ENCODE assay signal across 1 cellular context in the genomic region with DNA sequence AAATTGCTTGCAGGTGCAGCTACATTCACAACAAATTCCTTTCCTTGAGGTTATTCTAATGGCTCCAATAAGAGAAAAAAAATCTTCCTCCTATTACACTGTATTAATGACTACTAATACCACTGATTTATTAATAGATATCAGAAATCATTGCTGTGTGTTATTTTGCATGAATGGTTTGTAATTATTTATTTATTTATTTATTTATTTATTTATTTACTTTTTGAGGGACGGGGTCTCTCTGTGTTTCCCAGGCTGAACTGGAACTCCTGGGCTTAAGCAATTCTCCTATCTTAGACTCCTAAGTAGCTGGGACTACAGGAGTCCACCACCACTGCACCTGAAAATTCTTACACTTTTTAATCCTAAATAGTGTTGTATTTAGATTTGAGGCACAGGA.
TF ChIP-seq lines count a peak whose summit lies in the region.

No MANE protein-coding gene starts in this region.

TF ChIP-seq in HEK293, 187 proteins besides CTCF, POLR2A, EP300 and RAD21 (continued from another document):
- TF ChIP-seq, protein P1, sequence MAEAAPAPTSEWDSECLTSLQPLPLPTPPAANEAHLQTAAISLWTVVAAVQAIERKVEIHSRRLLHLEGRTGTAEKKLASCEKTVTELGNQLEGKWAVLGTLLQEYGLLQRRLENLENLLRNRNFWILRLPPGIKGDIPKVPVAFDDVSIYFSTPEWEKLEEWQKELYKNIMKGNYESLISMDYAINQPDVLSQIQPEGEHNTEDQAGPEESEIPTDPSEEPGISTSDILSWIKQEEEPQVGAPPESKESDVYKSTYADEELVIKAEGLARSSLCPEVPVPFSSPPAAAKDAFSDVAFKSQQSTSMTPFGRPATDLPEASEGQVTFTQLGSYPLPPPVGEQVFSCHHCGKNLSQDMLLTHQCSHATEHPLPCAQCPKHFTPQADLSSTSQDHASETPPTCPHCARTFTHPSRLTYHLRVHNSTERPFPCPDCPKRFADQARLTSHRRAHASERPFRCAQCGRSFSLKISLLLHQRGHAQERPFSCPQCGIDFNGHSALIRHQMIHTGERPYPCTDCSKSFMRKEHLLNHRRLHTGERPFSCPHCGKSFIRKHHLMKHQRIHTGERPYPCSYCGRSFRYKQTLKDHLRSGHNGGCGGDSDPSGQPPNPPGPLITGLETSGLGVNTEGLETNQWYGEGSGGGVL (tag by site-specific recombination; IDR thresholded peaks at IDR 0.05) = no peak
- TF ChIP-seq ZNF10 (tag by site-specific recombination; IDR thresholded peaks at IDR 0.05) (no peak), ZNF394 (tag by site-specific recombination; IDR thresholded peaks at IDR 0.05; ENCODE audit: borderline replicate concordance) (peak; percentile 50; the same call in 1 of the 2 replicates), ZNF302 (tag by site-specific recombination; IDR thresholded peaks at IDR 0.05; ENCODE audit: low read depth) (no peak), ZNF202 (tag by site-specific recombination; IDR thresholded peaks at IDR 0.05; ENCODE audit: borderline replicate concordance) (peak; percentile 37; the same call in 1 of the 2 replicates), REPIN1 (tag by site-specific recombination; IDR thresholded peaks at IDR 0.05; ENCODE audit: low read depth) (no peak), ZNF140 (tag by site-specific recombination; IDR thresholded peaks at IDR 0.05) (peak; percentile 53; the same call in 1 of the 2 replicates), ZNF623 (tag by site-specific recombination; IDR thresholded peaks at IDR 0.05) (peak; percentile 28; the same call in 1 of the 2 replicates), ZBTB8A (tag by site-specific recombination; IDR thresholded peaks at IDR 0.05) (no peak), ZFP3 (tag by site-specific recombination; IDR thresholded peaks at IDR 0.05; ENCODE audit: low read depth) (no peak), ZNF548 (tag by site-specific recombination; IDR thresholded peaks at IDR 0.05) (no peak), ZNF426 (tag by site-specific recombination; IDR thresholded peaks at IDR 0.05) (peak; percentile 57), ZNF660 (tag by site-specific recombination; IDR thresholded peaks at IDR 0.05) (no peak)
- TF ChIP-seq, protein P2, sequence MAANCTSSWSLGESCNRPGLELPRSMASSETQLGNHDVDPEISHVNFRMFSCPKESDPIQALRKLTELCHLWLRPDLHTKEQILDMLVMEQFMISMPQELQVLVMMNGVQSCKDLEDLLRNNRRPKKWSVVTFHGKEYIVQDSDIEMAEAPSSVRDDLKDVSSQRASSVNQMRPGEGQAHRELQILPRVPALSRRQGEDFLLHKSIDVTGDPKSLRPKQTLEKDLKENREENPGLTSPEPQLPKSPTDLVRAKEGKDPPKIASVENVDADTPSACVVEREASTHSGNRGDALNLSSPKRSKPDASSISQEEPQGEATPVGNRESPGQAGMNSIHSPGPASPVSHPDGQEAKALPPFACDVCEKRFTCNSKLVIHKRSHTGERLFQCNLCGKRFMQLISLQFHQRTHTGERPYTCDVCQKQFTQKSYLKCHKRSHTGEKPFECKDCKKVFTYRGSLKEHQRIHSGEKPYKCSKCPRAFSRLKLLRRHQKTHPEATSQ (tag by site-specific recombination; IDR thresholded peaks at IDR 0.05) = no peak
- TF ChIP-seq, protein P3, sequence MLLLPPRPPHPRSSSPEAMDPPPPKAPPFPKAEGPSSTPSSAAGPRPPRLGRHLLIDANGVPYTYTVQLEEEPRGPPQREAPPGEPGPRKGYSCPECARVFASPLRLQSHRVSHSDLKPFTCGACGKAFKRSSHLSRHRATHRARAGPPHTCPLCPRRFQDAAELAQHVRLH (tag by site-specific recombination; IDR thresholded peaks at IDR 0.05) = no peak
TF ChIP-seq in HEK293: peak in this region for 7.
